22 cellular contexts compared by ENCODE assay signal in the genomic region with DNA sequence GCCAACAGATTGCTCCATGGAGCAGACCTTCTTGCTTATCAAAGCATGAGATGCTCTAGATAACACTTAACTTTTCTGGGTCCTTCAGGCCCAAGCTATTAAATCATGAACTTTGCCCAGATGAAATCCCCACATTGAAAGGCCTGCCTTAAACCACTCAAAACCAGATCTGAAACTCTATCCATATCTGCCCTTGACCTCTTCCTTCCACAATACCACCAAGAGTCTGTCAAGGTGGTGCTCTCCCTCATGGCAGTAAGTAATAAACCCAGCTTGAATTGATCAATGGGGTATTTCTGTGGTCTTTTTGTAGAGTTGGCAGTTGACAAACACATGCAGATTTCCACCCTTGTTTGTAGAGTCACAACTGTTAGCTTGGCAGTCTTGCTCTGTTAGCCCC.
"Had no signal": no experiment of that assay in that cellular context is flagged by ENCODE, and none has a peak within 500 bp of the region (broad histone marks: within the 10 kb centered on the region; RNA-seq: fewer than 3 reads in every experiment).

No MANE protein-coding gene starts in this region.

- ATAC-seq: activated T-cell treated with anti-CD3 and anti-CD28 coated beads, Interleukin-2, amount 50 U/mL, for 4 hours; gastroesophageal sphincter; heart left ventricle; natural killer cell treated with Interleukin-12 subunit alpha and Interleukin-12 subunit beta and Interleukin-15 and Interleukin-18, amount 100 ng/mL, for 72 hours had no signal

- H3K27me3 ChIP-seq: adrenal gland, colonic mucosa, esophagus squamous epithelium, gastroesophageal sphincter, heart left ventricle, ovary, stomach, transverse colon, uterus had no signal

- H3K27ac ChIP-seq: adrenal gland, colonic mucosa, esophagus squamous epithelium, left ventricle myocardium inferior, ovary, prostate gland, uterus had no signal

- H3K27ac Mint-ChIP-seq: activated B cell treated with CpG ODN at 0.5 μM for 24 hours; activated naive CD8-positive, alpha-beta T cell; activated T-helper 2 cell treated with anti-CD3 and anti-CD28 coated beads, Interferon-gamma antibody, Interleukin-2, Interleukin-4, amounts not matched to agents 10 μg/mL and 5 μg/mL and 100 μg/mL, durations not matched to agents 14 hours and 24 hours and 36 hours; natural killer cell treated with Interleukin-12 subunit alpha and Interleukin-12 subunit beta and Interleukin-15 and Interleukin-18, amount 100 ng/mL, for 72 hours had no signal

- H3K4me1 ChIP-seq: adrenal gland, colonic mucosa, heart left ventricle, left ventricle myocardium inferior, prostate gland, stomach, uterus had no signal

- DNase-seq: activated B cell treated with CpG ODN at 0.5 μM for 24 hours; activated CD4-positive, alpha-beta T cell treated with anti-CD3 and anti-CD28 coated beads for 4 hours; activated CD4-positive, alpha-beta T cell treated with anti-CD3 and anti-CD28 coated beads, Interleukin-2, amount 50 U/mL, for 48 hours; activated CD8-positive, alpha-beta memory T cell treated with anti-CD3 and anti-CD28 coated beads, Interleukin-2, amount 50 U/mL, for 48 hours; activated naive CD4-positive, alpha-beta T cell; activated T-cell treated with anti-CD3 and anti-CD28 coated beads, Interleukin-2, amount 50 U/mL, for 4 hours; adrenal gland; colonic mucosa; esophagus squamous epithelium; heart left ventricle; left ventricle myocardium inferior; ovary; stimulated activated CD4-positive, alpha-beta T cell treated with anti-CD3 and anti-CD28 coated beads, Interleukin-4, amount 100 ng/mL, for 1 hour; stomach; T-helper 9 cell; transverse colon; uterus had no signal

- H3K9me3 ChIP-seq: adrenal gland, colonic mucosa, esophagus squamous epithelium, gastroesophageal sphincter, ovary, prostate gland, stomach, transverse colon, uterus had no signal

- H3K4me3 ChIP-seq: adrenal gland, colonic mucosa, esophagus squamous epithelium, gastroesophageal sphincter, heart left ventricle, left ventricle myocardium inferior, ovary, prostate gland, stomach, transverse colon, uterus had no signal

- H3K36me3 Mint-ChIP-seq: natural killer cell treated with Interleukin-12 subunit alpha and Interleukin-12 subunit beta and Interleukin-15 and Interleukin-18, amount 100 ng/mL, for 72 hours had no signal

- H3K4me3 Mint-ChIP-seq: activated B cell treated with CpG ODN at 0.5 μM for 24 hours; activated naive CD8-positive, alpha-beta T cell; activated T-cell treated with anti-CD3 and anti-CD28 coated beads, Interleukin-2, amount 50 U/mL, for 4 hours; natural killer cell treated with Interleukin-12 subunit alpha and Interleukin-12 subunit beta and Interleukin-15 and Interleukin-18, amount 100 ng/mL, for 72 hours had no signal

- H3K4me1 Mint-ChIP-seq: activated B cell treated with CpG ODN at 0.5 μM for 24 hours had no signal

- H3K9me3 Mint-ChIP-seq: activated B cell treated with CpG ODN at 0.5 μM for 24 hours; activated T-cell treated with anti-CD3 and anti-CD28 coated beads, Interleukin-2, amount 50 U/mL, for 4 hours had no signal

- H3K27me3 Mint-ChIP-seq: activated B cell treated with CpG ODN at 0.5 μM for 24 hours; activated naive CD8-positive, alpha-beta T cell had no signal

- H3K36me3 ChIP-seq: adrenal gland, colonic mucosa, esophagus squamous epithelium, gastroesophageal sphincter, heart left ventricle, left ventricle myocardium inferior, ovary, prostate gland, stomach, transverse colon, uterus had no signal
